Comparison of ENCODE assay signal across 12 cellular contexts in genomic region chr2:152491139-152491472, GRCh38.
DNase-seq lines count a peak whose midpoint lies in the region; ATAC-seq and TF ChIP-seq lines count a peak whose summit lies in the region.
"Had no signal": no experiment of that assay in that cellular context is flagged by ENCODE, and none has a peak within 500 bp of the region (broad histone marks: within the 10 kb centered on the region; RNA-seq: fewer than 3 reads in every experiment).

No MANE protein-coding gene starts in this region.

- 49 to 63% methylated on average over 3 of the region's 3 CpGs for WGBS in thyroid gland, 2 donors

- no peak overlapping the region for H3K4me3 ChIP-seq in mucosa of descending colon
- H3K4me3 ChIP-seq in thyroid gland (replicated peaks in 1 of 3) = no peak overlapping the region
- H3K4me3 ChIP-seq: SJCRH30 had no signal

- H3K27ac ChIP-seq in RWPE1 = peak overlapping the region; percentile 43
- H3K27ac ChIP-seq in thyroid gland = peak overlapping the region; percentile 4 to 21 (median 14)
- H3K27ac ChIP-seq: SJCRH30 had no signal

- no peak for TF ChIP-seq CTCF in RWPE1 (conservative IDR thresholded peaks at IDR 0.05; ENCODE audit: low read depth)
- TF ChIP-seq CTCF in mucosa of descending colon (IDR thresholded peaks at IDR 0.05) = no peak
- TF ChIP-seq CTCF in thyroid gland (IDR thresholded peaks at IDR 0.05) = no peak

- no peaks in the 10 kb centered on the region for H3K27me3 ChIP-seq in thyroid gland
- H3K27me3 ChIP-seq: SJCRH30 had no signal

- peak; percentile 18 for ATAC-seq in mucosa of descending colon

- CTCF ChIA-PET in RWPE1 (lab: Yijun Ruan, JAX) = no interaction called here

- H3K4me1 ChIP-seq in mucosa of descending colon (ENCODE audit: low read depth) (peaks cover 15% of the 10 kb centered on the region), thyroid gland (peaks cover 3 to 22% of the 10 kb centered on the region in 2 donors)
- H3K4me1 ChIP-seq: SJCRH30 had no signal

- no peaks in the 10 kb centered on the region for H3K9me3 ChIP-seq in mucosa of descending colon
- no peaks in the 10 kb centered on the region for H3K9me3 ChIP-seq in thyroid gland
- H3K9me3 ChIP-seq: SJCRH30 had no signal

- POLR2A ChIA-PET in RWPE1 (lab: Yijun Ruan, JAX; ENCODE audit: low non-redundant PET) = no interaction called here

- no peaks in the 10 kb centered on the region for H3K36me3 ChIP-seq in mucosa of descending colon (ENCODE audit: low read depth)
- H3K36me3 ChIP-seq in thyroid gland = no peaks in the 10 kb centered on the region
- H3K36me3 ChIP-seq: SJCRH30 had no signal

- intact Hi-C loops in mucosa of descending colon (cut with DNase I, micrococcal nuclease) (no loop called here), thyroid gland (cut with DNase I) (no loop called here)

- DNase-seq in RWPE1 (ENCODE audit: low spot score) = no peak
- DNase-seq in globus pallidus (ENCODE audit: low spot score) = peak; percentile 84
- peak in 1 of 3 donors; percentile 34 for DNase-seq in mucosa of descending colon
- DNase-seq in thyroid gland = no peak
- no peak for DNase-seq in stimulated activated CD4-positive, alpha-beta T cell treated with anti-CD3 and anti-CD28 coated beads, Interleukin-1b, Interleukin-23, amount 100 ng/mL, for 48 hours
- DNase-seq in activated T-cell treated with anti-CD3 and anti-CD28 coated beads for 4 hours = no peak
- DNase-seq in stimulated activated naive CD4-positive, alpha-beta T cell treated with Interleukin-2 at 50 U/mL for 16 hours (lab: John Stamatoyannopoulos, UW) = no peak
- DNase-seq in NCI-H524 treated with DMSO at 0.1 percent for 48 hours (lab: John Stamatoyannopoulos, UW) = no peak
- DNase-seq: activated effector memory CD4-positive, alpha-beta T cell treated with Interleukin-2 at 50 U/mL for 16 hours; Calu3; NCI-H446 treated with DMSO at 0.1 percent for 48 hours; SJCRH30 had no signal

- no peak for TF ChIP-seq POLR2A in thyroid gland (IDR thresholded peaks at IDR 0.05)
